8 cellular contexts compared by ENCODE assay signal in genomic region chr3:72482589-72483249, GRCh38. TPM values are rescaled to one million over a fixed set of nuclear protein-coding genes. Genes with fewer than 3 reads are reported as not detected.
A peak's percentile ranks its signal among the peaks of the same experiment; 100 is the strongest.
DNase-seq lines count a peak whose midpoint lies in the region; ATAC-seq lines count a peak whose summit lies in the region.

No MANE protein-coding gene starts in this region.

- peak overlapping the region; percentile 65 to 90 (median 76) for H3K4me3 Mint-ChIP-seq in IgD-negative memory B cell
- peak overlapping the region; percentile 74 to 84 for H3K4me3 Mint-ChIP-seq in effector memory CD8-positive, alpha-beta T cell
- peak overlapping the region; percentile 62 to 69 for H3K4me3 Mint-ChIP-seq in stimulated activated naive B cell treated with anti-CD40 and anti-IgM and Interleukin-4, amounts not matched to agents 10 μg/mL and 1 μg/mL and 100 μg/mL, for 72 hours

- DNase-seq in activated CD4-positive, alpha-beta T cell treated with anti-CD3 and anti-CD28 coated beads, Interleukin-2, amount 50 U/mL, for 4 hours, result peak; percentile 73 to 76
- DNase-seq in effector memory CD8-positive, alpha-beta T cell, result peak in 2 of 3 experiments; percentile 2 to 6
- DNase-seq in myocyte (ENCODE audit: low read depth), result peak; percentile 89
- peak; percentile 58 for DNase-seq in stimulated activated naive B cell treated with anti-CD40 and anti-IgM and Interleukin-4, amounts not matched to agents 10 μg/mL and 1 μg/mL and 100 μg/mL, for 72 hours

- H3K27ac Mint-ChIP-seq in IgD-negative memory B cell, result no peak overlapping the region
- peak overlapping the region; percentile 74 to 89 for H3K27ac Mint-ChIP-seq in effector memory CD8-positive, alpha-beta T cell
- H3K27ac Mint-ChIP-seq in stimulated activated naive B cell treated with anti-CD40 and anti-IgM and Interleukin-4, amounts not matched to agents 10 μg/mL and 1 μg/mL and 100 μg/mL, for 72 hours, result peak overlapping the region; percentile 93

- ATAC-seq in GM18868 (IDR thresholded peaks at IDR 0.05; ENCODE audit: unreplicated experiment), result peak; percentile 53
- peak; percentile 87 for ATAC-seq in effector memory CD8-positive, alpha-beta T cell (replicated peaks)
- ATAC-seq in stimulated activated naive B cell treated with anti-CD40 and anti-IgM and Interleukin-4, amounts not matched to agents 10 μg/mL and 1 μg/mL and 100 μg/mL, for 72 hours (replicated peaks), result peak; percentile 35 to 38
- no peak for ATAC-seq in GM19328 (IDR thresholded peaks at IDR 0.05; ENCODE audit: unreplicated experiment)
- ATAC-seq in HG03025 (IDR thresholded peaks at IDR 0.05; ENCODE audit: low FRiP score, unreplicated experiment), result no peak

- H3K27me3 Mint-ChIP-seq in IgD-negative memory B cell, result peaks cover 14% of the 10 kb centered on the region
- H3K27me3 Mint-ChIP-seq in effector memory CD8-positive, alpha-beta T cell, result no peaks in the 10 kb centered on the region
- no peaks in the 10 kb centered on the region for H3K27me3 Mint-ChIP-seq in stimulated activated naive B cell treated with anti-CD40 and anti-IgM and Interleukin-4, amounts not matched to agents 10 μg/mL and 1 μg/mL and 100 μg/mL, for 72 hours

- no peaks in the 10 kb centered on the region for H3K36me3 Mint-ChIP-seq in IgD-negative memory B cell
- H3K36me3 Mint-ChIP-seq in effector memory CD8-positive, alpha-beta T cell (ENCODE audit: insufficient read depth), result no peaks in the 10 kb centered on the region
- peaks cover 0 to 12% of the 10 kb centered on the region in 2 donors for H3K36me3 Mint-ChIP-seq in stimulated activated naive B cell treated with anti-CD40 and anti-IgM and Interleukin-4, amounts not matched to agents 10 μg/mL and 1 μg/mL and 100 μg/mL, for 72 hours

- H3K9me3 Mint-ChIP-seq in IgD-negative memory B cell, result peaks cover 2 to 8% (median 3%) of the 10 kb centered on the region in 3 donors
- no peaks in the 10 kb centered on the region for H3K9me3 Mint-ChIP-seq in effector memory CD8-positive, alpha-beta T cell
- peaks cover 10 to 12% of the 10 kb centered on the region in 2 donors for H3K9me3 Mint-ChIP-seq in stimulated activated naive B cell treated with anti-CD40 and anti-IgM and Interleukin-4, amounts not matched to agents 10 μg/mL and 1 μg/mL and 100 μg/mL, for 72 hours

- H3K4me1 Mint-ChIP-seq in IgD-negative memory B cell, result peaks cover 10 to 24% (median 19%) of the 10 kb centered on the region in 3 donors
- H3K4me1 Mint-ChIP-seq in effector memory CD8-positive, alpha-beta T cell (ENCODE audit: low read depth in 2 of 2), result peaks cover 13 to 18% of the 10 kb centered on the region in 2 donors
- peaks cover 46 to 83% of the 10 kb centered on the region in 2 donors for H3K4me1 Mint-ChIP-seq in stimulated activated naive B cell treated with anti-CD40 and anti-IgM and Interleukin-4, amounts not matched to agents 10 μg/mL and 1 μg/mL and 100 μg/mL, for 72 hours

RNA-seq across cellular contexts. Expression of gene RYBP, which starts 36.3 kb away (rescaled TPM):
- polyA plus RNA-seq in IgD-negative memory B cell, result 2.4 TPM
- total RNA-seq in myocyte, result 4.8 and 5.9 TPM in 2 replicates
- polyA plus RNA-seq in myocyte (2012), result 8.0 TPM

Comparison
In these comparisons a context has a peak if more than half of its experiments do, and no peak if none do; other contexts are left out.
1. ATAC-seq: peak in GM18868 (single experiment), effector memory CD8-positive, alpha-beta T cell (single experiment) and stimulated activated naive B cell treated with anti-CD40 and anti-IgM and Interleukin-4, amounts not matched to agents 10 μg/mL and 1 μg/mL and 100 μg/mL, for 72 hours (2 of 2); none in GM19328 (single experiment) and HG03025 (single experiment).
2. H3K27ac Mint-ChIP-seq: peak in effector memory CD8-positive, alpha-beta T cell (2 of 2) and stimulated activated naive B cell treated with anti-CD40 and anti-IgM and Interleukin-4, amounts not matched to agents 10 μg/mL and 1 μg/mL and 100 μg/mL, for 72 hours (single experiment); none in IgD-negative memory B cell (0 of 3).
3. DNase-seq: peak in every context shown above with its lines; median percentile 89 in myocyte; 74 in activated CD4-positive, alpha-beta T cell treated with anti-CD3 and anti-CD28 coated beads, Interleukin-2, amount 50 U/mL, for 4 hours; 58 in stimulated activated naive B cell treated with anti-CD40 and anti-IgM and Interleukin-4, amounts not matched to agents 10 μg/mL and 1 μg/mL and 100 μg/mL, for 72 hours; 4 in effector memory CD8-positive, alpha-beta T cell.
4. Peak in every context shown above with its lines, with median percentiles within 50 percentile points of each other: H3K4me3 Mint-ChIP-seq.